8 cellular contexts compared by ENCODE assay signal in genomic region chr6:7590918-7591302, GRCh38. TPM values are rescaled to one million over a fixed set of nuclear protein-coding genes. Genes with fewer than 3 reads are reported as not detected.
DNase-seq lines count a peak whose midpoint lies in the region; ATAC-seq, FAIRE-seq and TF ChIP-seq lines count a peak whose summit lies in the region.

No MANE protein-coding gene starts in this region.

- no peak overlapping the region for H4K5ac ChIP-seq in H9 (ENCODE audit: insufficient read length, low read depth, low read length)

- no peak overlapping the region for H3K9ac ChIP-seq in H9 (ENCODE audit: extremely low read depth, insufficient read length, low read length)

- no peak overlapping the region for H3K4ac ChIP-seq in H9 (ENCODE audit: low read depth, low read length)

- H3K9me3 Mint-ChIP-seq in H9: no peaks in the 10 kb centered on the region
- H3K9me3 Mint-ChIP-seq in activated T-helper 17 cell treated with anti-CD3 and anti-CD28 coated beads, Interleukin-2, amount 50 U/mL, for 72 hours: no peaks in the 10 kb centered on the region

- POLR2A ChIA-PET in A549 (lab: Yijun Ruan, JAX): no interaction called here

- H2AFZ ChIP-seq in H9 (ENCODE audit: low read length): no peak overlapping the region

- H3K9me3 ChIP-seq in A549 (no peaks in the 10 kb centered on the region), H9 (ENCODE audit: control insufficient read depth, low read depth, low read length) (no peaks in the 10 kb centered on the region), right cardiac atrium (ENCODE audit: control insufficient read depth, low read length) (no peaks in the 10 kb centered on the region), sigmoid colon (no peaks in the 10 kb centered on the region)

- H3K27me3 ChIP-seq in H9 (ENCODE audit: insufficient read depth, low read length) (no peaks in the 10 kb centered on the region), right cardiac atrium (ENCODE audit: control insufficient read depth, insufficient read depth) (no peaks in the 10 kb centered on the region), sigmoid colon (no peaks in the 10 kb centered on the region)

- CTCF ChIA-PET in A549 (lab: Yijun Ruan, JAX): interaction anchor here (1.2 kb wide), 1 partner anchor 166 kb away, joined by 3 read pairs; no protein-coding TSS in a partner anchor

- H2AK5ac ChIP-seq in H9 (ENCODE audit: insufficient read length, low read length): no peak overlapping the region

- H3K27ac Mint-ChIP-seq in H9: peak overlapping the region in 1 of 3 experiments; percentile 93; a peak in 3 of 7 replicates
- H3K27ac Mint-ChIP-seq in activated T-helper 17 cell treated with anti-CD3 and anti-CD28 coated beads, Interleukin-2, amount 50 U/mL, for 72 hours: peak overlapping the region; percentile 96

- no peak overlapping the region for H3K18ac ChIP-seq in H9 (ENCODE audit: insufficient read length, low read depth, low read length)

- intact Hi-C loops in right cardiac atrium (cut with DNase I): no loop called here
- intact Hi-C loops in sigmoid colon (cut with DNase I): loop anchor here (5.0 to 10.0 kb wide), 3 partner anchors 204 to 474 kb away; partner anchors contain the start of genes BLOC1S5, CAGE1 and RIOK1

- no peak for TF ChIP-seq RAD21 in A549 (conservative IDR thresholded peaks at IDR 0.05 in 1 of 2, IDR thresholded peaks at IDR 0.05 in 1 of 2)

- peaks cover 15% of the 10 kb centered on the region; the same call in 1 of the 2 replicates for H3K79me2 ChIP-seq in H9 (ENCODE audit: insufficient read depth, low read length)

- no peak for FAIRE-seq in A549 (lab: Jason Lieb, UNC)

- H3K36me3 Mint-ChIP-seq in H9 (ENCODE audit: insufficient read depth in 1 of 3, low read depth in 3 of 3): peaks cover 12 to 19% (median 19%) of the 10 kb centered on the region in 3 experiments; a peak in 6 of 7 replicates
- peaks cover 46% of the 10 kb centered on the region for H3K36me3 Mint-ChIP-seq in activated T-helper 17 cell treated with anti-CD3 and anti-CD28 coated beads, Interleukin-2, amount 50 U/mL, for 72 hours (ENCODE audit: low read depth)

- H4K20me1 ChIP-seq in H9 (ENCODE audit: control insufficient read depth, insufficient read depth, insufficient read length): no peaks in the 10 kb centered on the region

- H3K27ac ChIP-seq in A549 (peak overlapping the region; percentile 78 to 96; a peak in 5 of 6 replicates), H9 (ENCODE audit: insufficient read length, low read depth, low read length) (no peak overlapping the region), right cardiac atrium (ENCODE audit: low read length) (peak overlapping the region; percentile 78), sigmoid colon (peak overlapping the region; percentile 66 to 84 (median 78))

- peaks cover 21 to 24% of the 10 kb centered on the region in 2 experiments for H3K4me1 Mint-ChIP-seq in H9
- peaks cover 25% of the 10 kb centered on the region for H3K4me1 Mint-ChIP-seq in activated T-helper 17 cell treated with anti-CD3 and anti-CD28 coated beads, Interleukin-2, amount 50 U/mL, for 72 hours

- peaks cover 4% of the 10 kb centered on the region for H3K23me2 ChIP-seq in H9 (ENCODE audit: insufficient read length, low read depth, low read length, poor library complexity, severe bottlenecking)

- H4K91ac ChIP-seq in H9 (ENCODE audit: insufficient read length, low read depth, low read length): no peak overlapping the region

- no peak for TF ChIP-seq POLR2A in A549 (IDR thresholded peaks at IDR 0.05; ENCODE audit: low read length)
- TF ChIP-seq POLR2A in sigmoid colon (IDR thresholded peaks at IDR 0.05): no peak

- H3K4me3 Mint-ChIP-seq in H9: peak overlapping the region; percentile 94 to 99
- H3K4me3 Mint-ChIP-seq in activated T-helper 17 cell treated with anti-CD3 and anti-CD28 coated beads, Interleukin-2, amount 50 U/mL, for 72 hours: peak overlapping the region; percentile 84

- H3K23ac ChIP-seq in H9 (ENCODE audit: insufficient read length, low read depth, low read length): no peak overlapping the region

- H3T11ph ChIP-seq in H9 (ENCODE audit: low read length): no peak overlapping the region

- DNase-seq in A549 (ENCODE audit: low read depth in 1 of 2, low spot score in 1 of 2): no peak
- no peak for DNase-seq in H9
- peak in 2 of 3 donors; percentile 31 to 56 for DNase-seq in right cardiac atrium
- DNase-seq in sigmoid colon: no peak
- DNase-seq in T-helper 9 cell: no peak
- DNase-seq in epidermal melanocyte (ENCODE audit: insufficient read length, low spot score): no peak
- DNase-seq in stimulated activated CD8-positive, alpha-beta memory T cell treated with anti-CD3 and anti-CD28 coated beads, Interleukin-4, amount 100 ng/mL, for 48 hours: no peak

- no peak for TF ChIP-seq EP300 in A549 (IDR thresholded peaks at IDR 0.05)
- TF ChIP-seq EP300 in sigmoid colon (IDR thresholded peaks at IDR 0.05): no peak

- ATAC-seq in A549 (no peak), right cardiac atrium (peak in 1 of 2 donors; percentile 11)
- no peak for ATAC-seq in activated T-helper 17 cell treated with anti-CD3 and anti-CD28 coated beads, Interleukin-2, amount 50 U/mL, for 72 hours (replicated peaks)

- H3K14ac ChIP-seq in H9 (ENCODE audit: insufficient read depth, low read length): no peak overlapping the region

- no peak overlapping the region for H2BK20ac ChIP-seq in H9 (ENCODE audit: low read depth, low read length, poor library complexity, severe bottlenecking)

- H3K56ac ChIP-seq in H9 (ENCODE audit: insufficient read length, low read depth, low read length): no peak overlapping the region

- H3K4me2 ChIP-seq in A549 (peak overlapping the region; percentile 90), H9 (ENCODE audit: insufficient read depth, insufficient read length, low read length) (peak overlapping the region; percentile 74)

- no peaks in the 10 kb centered on the region for H3K27me3 Mint-ChIP-seq in H9 (ENCODE audit: low read depth)
- no peaks in the 10 kb centered on the region for H3K27me3 Mint-ChIP-seq in activated T-helper 17 cell treated with anti-CD3 and anti-CD28 coated beads, Interleukin-2, amount 50 U/mL, for 72 hours

- H2BK120ac ChIP-seq in H9 (ENCODE audit: low read depth, low read length, poor library complexity, severe bottlenecking): no peak overlapping the region

- no peaks in the 10 kb centered on the region for H3K79me1 ChIP-seq in H9 (ENCODE audit: insufficient read depth, low read depth, low read length, poor library complexity, severe bottlenecking)

- H2BK12ac ChIP-seq in H9 (ENCODE audit: insufficient read length, low read depth, low read length): no peak overlapping the region

- no peak for TF ChIP-seq CTCF in A549 (IDR thresholded peaks at IDR 0.05)
- TF ChIP-seq CTCF in H9 (conservative IDR thresholded peaks at IDR 0.05): no peak
- TF ChIP-seq CTCF in sigmoid colon (IDR thresholded peaks at IDR 0.05): no peak

- H4K8ac ChIP-seq in H9 (replicated peaks; ENCODE audit: insufficient read length, low read depth, low read length): no peak overlapping the region

- no peak overlapping the region for H2BK15ac ChIP-seq in H9 (ENCODE audit: low read depth, low read length)

- H3K4me3 ChIP-seq in A549: peak overlapping the region; percentile 88
- peak overlapping the region; percentile 70 for H3K4me3 ChIP-seq in right cardiac atrium (ENCODE audit: low read length)
- H3K4me3 ChIP-seq in sigmoid colon: peak overlapping the region; percentile 80 to 93 (median 92)

- 31% methylated on average over 10 of the region's 10 CpGs for WGBS in A549 (ENCODE audit: missing lambda C conversion rate)
- no CpG with 5 or more reads among the region's 10 CpGs for WGBS in H9 (ENCODE audit: extremely low coverage, insufficient read length, low lambda C conversion rate)
- WGBS in right cardiac atrium: 19% methylated on average over 10 of the region's 10 CpGs
- WGBS in sigmoid colon, 2 donors: 16 to 27% methylated on average over 10 of the region's 10 CpGs

- H3K36me3 ChIP-seq in sigmoid colon: peaks cover 0 to 25% (median 10%) of the 10 kb centered on the region in 4 donors

- no peak overlapping the region for H2BK5ac ChIP-seq in H9 (ENCODE audit: insufficient read length, low read length)

- peaks cover 32% of the 10 kb centered on the region for H3K4me1 ChIP-seq in A549
- H3K4me1 ChIP-seq in H9 (ENCODE audit: insufficient read depth, low read length): no peaks in the 10 kb centered on the region; the same call in 1 of the 2 replicates
- peaks cover 4% of the 10 kb centered on the region for H3K4me1 ChIP-seq in right cardiac atrium (ENCODE audit: control insufficient read depth, insufficient read depth, low read length)
- peaks cover 0 to 29% (median 24%) of the 10 kb centered on the region in 4 donors for H3K4me1 ChIP-seq in sigmoid colon

TF ChIP-seq in A549, 52 proteins besides CTCF, POLR2A, EP300 and RAD21 (continues in another document):
- no peak for TF ChIP-seq POLR2AphosphoS2 (conservative IDR thresholded peaks at IDR 0.05; ENCODE audit: low read length)
- no peak for TF ChIP-seq NFE2L2 (conservative IDR thresholded peaks at IDR 0.05; ENCODE audit: low read length)
- TF ChIP-seq HES2 (IDR thresholded peaks at IDR 0.05): no peak

RNA-seq across cellular contexts. Expression of gene SNRNP48, which starts 0.9 kb away (rescaled TPM):
- 10.6 and 13.7 TPM in 2 replicates for polyA plus RNA-seq in A549 (2011; rRNA removed)
- 3.5 and 4.2 TPM in 2 replicates for polyA plus RNA-seq in A549 (2012; cell fraction: cytosol; rRNA removed)
- polyA plus RNA-seq in A549 (2012; cell fraction: nucleus; rRNA removed): 2.6 and 4.1 TPM in 2 replicates
- polyA plus RNA-seq in A549 (2017; fragmentation: RNase III; extraction: RNeasy Plus Mini Kit Qiagen cat#74134 plus additional on column Dnase treatment): 12.8 to 13.9 TPM (median 13.0 TPM) in 3 replicates
- 3.0 and 3.3 TPM in 2 replicates for polyA minus RNA-seq in A549 (2011; rRNA and poly(A)+ RNA removed)
- total RNA-seq in H9 (2021): 16.1 and 16.9 TPM in 2 replicates
- total RNA-seq in activated T-helper 17 cell treated with anti-CD3 and anti-CD28 coated beads, Interleukin-2, amount 50 U/mL, for 72 hours: 10 to 100 TPM; 16.9 to 17.7 TPM
- total RNA-seq in right cardiac atrium: 10 to 100 TPM; 11.0 to 17.6 (median 14.8) TPM
- 10.7 TPM for polyA plus RNA-seq in right cardiac atrium
- 10 to 100 TPM; 12.5 to 18.6 (median 17.4) TPM for total RNA-seq in sigmoid colon
- polyA plus RNA-seq in sigmoid colon: 1 to 10 TPM; 7.8 to 8.7 (median 8.1) TPM

RNA-seq across cellular contexts. Expression of gene DSP, which starts 49.4 kb away (rescaled TPM):
- polyA plus RNA-seq in A549 (2011; rRNA removed) (34.1 and 45.4 TPM in 2 replicates), A549 (2017; fragmentation: RNase III; extraction: RNeasy Plus Mini Kit Qiagen cat#74134 plus additional on column Dnase treatment) (12.9 to 15.2 TPM (median 14.1 TPM) in 3 replicates), right cardiac atrium (94.7 TPM), sigmoid colon (10 to 100 TPM; 39.0 to 61.3 (median 42.4) TPM)
- polyA plus RNA-seq in A549 (2012; cell fraction: cytosol; rRNA removed): 5.0 and 5.3 TPM in 2 replicates
- polyA plus RNA-seq in A549 (2012; cell fraction: nucleus; rRNA removed): 10.2 and 13.4 TPM in 2 replicates
- 60.2 and 72.2 TPM in 2 replicates for polyA minus RNA-seq in A549 (2011; rRNA and poly(A)+ RNA removed)
- total RNA-seq in H9 (2021) (47.9 and 48.9 TPM in 2 replicates), right cardiac atrium (100 to 1,000 TPM; 239 to 311 (median 248) TPM), sigmoid colon (1 to 10 TPM; 4.2 to 5.0 (median 5.0) TPM)
- total RNA-seq in activated T-helper 17 cell treated with anti-CD3 and anti-CD28 coated beads, Interleukin-2, amount 50 U/mL, for 72 hours: under 1 TPM in 1 of 2 donors, not detected in 1; 0.05 TPM

Comparison
In these comparisons a context has a peak if more than half of its experiments do, and no peak if none do; other contexts are left out.
1. DNase-seq: peak in right cardiac atrium (2 of 3); none in A549 (0 of 2), H9 (single experiment), sigmoid colon (single experiment), T-helper 9 cell (single experiment), epidermal melanocyte (single experiment) and stimulated activated CD8-positive, alpha-beta memory T cell treated with anti-CD3 and anti-CD28 coated beads, Interleukin-4, amount 100 ng/mL, for 48 hours (single experiment).
2. RNA of gene DSP, which starts 49.4 kb away (total RNA-seq): 239 to 311 TPM in right cardiac atrium, 47.9 to 48.9 TPM in H9 and 4.2 to 5.0 TPM in sigmoid colon; 0.05 TPM in activated T-helper 17 cell treated with anti-CD3 and anti-CD28 coated beads, Interleukin-2, amount 50 U/mL, for 72 hours; every median in the first group is over 4 times any median in the second.
3. Peak in every context shown above with its lines, with median percentiles within 50 percentile points of each other: H3K4me3 ChIP-seq.